ENCODE assay signal across 21 cellular contexts in genomic region chr9:91886433-91887031, GRCh38.
A peak's percentile ranks its signal among the peaks of the same experiment; 100 is the strongest.
DNase-seq lines count a peak whose midpoint lies in the region; ATAC-seq and TF ChIP-seq lines count a peak whose summit lies in the region.
"Had no signal": no experiment of that assay in that cellular context is flagged by ENCODE, and none has a peak within 500 bp of the region (broad histone marks: within the 10 kb centered on the region; RNA-seq: fewer than 3 reads in every experiment).

No MANE protein-coding gene starts in this region.

- H3K27me3 Mint-ChIP-seq in progenitor cell of endocrine pancreas: peaks cover 3% of the 10 kb centered on the region

- H3K4me1 ChIP-seq in HEK293 (ENCODE audit: control insufficient read depth, insufficient read depth, low read length): no peaks in the 10 kb centered on the region
- peaks cover 19% of the 10 kb centered on the region for H3K4me1 ChIP-seq in adipocyte (ENCODE audit: control insufficient read depth, insufficient read depth, low read length)
- peaks cover 23% of the 10 kb centered on the region for H3K4me1 ChIP-seq in iPS-20b (ENCODE audit: insufficient read depth, low read length)

- H3K9me3 ChIP-seq in HEK293 (ENCODE audit: control insufficient read depth, insufficient read depth, low read depth, low read length): no peaks in the 10 kb centered on the region
- H3K9me3 ChIP-seq in adipocyte (ENCODE audit: control insufficient read depth, low read length): no peaks in the 10 kb centered on the region
- H3K9me3 ChIP-seq in iPS-20b (ENCODE audit: insufficient read depth, low read depth, low read length): no peaks in the 10 kb centered on the region
- H3K9me3 ChIP-seq: heart right ventricle had no signal

- TF ChIP-seq CTCF in HEK293 (tag by site-specific recombination; IDR thresholded peaks at IDR 0.05) (no peak), progenitor cell of endocrine pancreas (IDR thresholded peaks at IDR 0.05; ENCODE audit: unreplicated experiment) (no peak)

- H3K9ac ChIP-seq in adipocyte (ENCODE audit: low read length) (peak overlapping the region; percentile 21), iPS-20b (ENCODE audit: low read depth, low read length) (peak overlapping the region; percentile 45)

- H3K4me1 Mint-ChIP-seq in progenitor cell of endocrine pancreas (ENCODE audit: low read depth): peaks cover 39% of the 10 kb centered on the region

- H3K4me3 Mint-ChIP-seq in progenitor cell of endocrine pancreas (ENCODE audit: low read depth): no peak overlapping the region
- H3K4me3 Mint-ChIP-seq: activated CD8-positive, alpha-beta T cell treated with anti-CD3 and anti-CD28 coated beads for 36 hours; activated naive CD8-positive, alpha-beta T cell had no signal

- H3K27ac ChIP-seq in HEK293 (ENCODE audit: extremely low read depth, low read depth, low read length): no peak overlapping the region
- no peak overlapping the region for H3K27ac ChIP-seq in iPS-20b (ENCODE audit: low read length)

- POLR2A ChIA-PET in HEK293 (lab: Yijun Ruan, JAX): interaction anchor here (0.7 kb wide), 1 partner anchor 49 kb away, joined by 8 read pairs; no protein-coding TSS in a partner anchor

- H3K4me3 ChIP-seq in HEK293 (ENCODE audit: low read depth, low read length) (no peak overlapping the region), adipocyte (ENCODE audit: low read length) (no peak overlapping the region), iPS-20b (ENCODE audit: low read length) (peak overlapping the region; percentile 53)
- H3K4me3 ChIP-seq: GM12878, heart right ventricle had no signal

- DNase-seq in adipocyte (ENCODE audit: low read depth): no peak
- DNase-seq in progenitor cell of endocrine pancreas (ENCODE audit: low spot score, unreplicated experiment): no peak
- DNase-seq in activated effector memory CD4-positive, alpha-beta T cell treated with anti-CD3 and anti-CD28 coated beads, Interleukin-2, amount 50 U/mL, for 16 hours: no peak
- no peak for DNase-seq in NCI-H187 (lab: John Stamatoyannopoulos, UW)
- no peak for DNase-seq in ureter (ENCODE audit: low spot score)
- no peak for DNase-seq in left lobe of liver (ENCODE audit: low spot score)
- DNase-seq: activated CD8-positive, alpha-beta T cell treated with anti-CD3 and anti-CD28 coated beads for 36 hours; activated T-cell treated with anti-CD3 and anti-CD28 coated beads, Interleukin-2, amount 50 U/mL, for 48 hours; AML-193; Calu3; heart right ventricle; KG1; left colon; NCI-H1048; posterior cingulate gyrus; stimulated activated CD4-positive, alpha-beta T cell treated with anti-CD3 and anti-CD28 coated beads, Interleukin-4, amount 100 ng/mL, for 4 hours; stimulated activated CD8-positive, alpha-beta memory T cell treated with anti-CD3 and anti-CD28 coated beads, Interleukin-4, amount 100 ng/mL, for 48 hours had no signal

- no peak for ATAC-seq in left lobe of liver
- ATAC-seq: activated CD8-positive, alpha-beta T cell treated with anti-CD3 and anti-CD28 coated beads for 36 hours; GM12878; heart right ventricle; left colon had no signal

- CTCF ChIA-PET in HEK293 (lab: Yijun Ruan, JAX): no interaction called here

- H3K36me3 Mint-ChIP-seq in progenitor cell of endocrine pancreas (ENCODE audit: insufficient read depth): peaks cover 8% of the 10 kb centered on the region
- H3K36me3 Mint-ChIP-seq: activated naive CD8-positive, alpha-beta T cell had no signal

- H3K36me3 ChIP-seq in HEK293 (ENCODE audit: control insufficient read depth in 2 of 2, insufficient read depth in 1 of 2, low read length in 2 of 2): no peaks in the 10 kb centered on the region
- no peaks in the 10 kb centered on the region for H3K36me3 ChIP-seq in adipocyte (ENCODE audit: control insufficient read depth, insufficient read depth, low read length, severe bottlenecking)
- H3K36me3 ChIP-seq in iPS-20b (ENCODE audit: insufficient read depth, low read depth, low read length): no peaks in the 10 kb centered on the region
- H3K36me3 ChIP-seq: heart right ventricle had no signal

- no peaks in the 10 kb centered on the region for H3K9me3 Mint-ChIP-seq in progenitor cell of endocrine pancreas (ENCODE audit: low read depth)
- H3K9me3 Mint-ChIP-seq: activated CD8-positive, alpha-beta T cell treated with anti-CD3 and anti-CD28 coated beads for 36 hours had no signal

- H3K27ac Mint-ChIP-seq in progenitor cell of endocrine pancreas: peak overlapping the region; percentile 37
- H3K27ac Mint-ChIP-seq: activated CD8-positive, alpha-beta T cell treated with anti-CD3 and anti-CD28 coated beads for 36 hours; activated naive CD8-positive, alpha-beta T cell had no signal

- H3K27me3 ChIP-seq in adipocyte (replicated peaks; ENCODE audit: control insufficient read depth, insufficient read depth, low read length): no peaks in the 10 kb centered on the region
- peaks cover 77% of the 10 kb centered on the region for H3K27me3 ChIP-seq in iPS-20b (ENCODE audit: insufficient read depth, low read length)

TF ChIP-seq in HEK293, 187 proteins besides CTCF, POLR2A, EP300 and RAD21:
- peak; percentile 71; the same call in 1 of the 2 replicates for TF ChIP-seq ZFHX2 (tag by site-specific recombination; conservative IDR thresholded peaks at IDR 0.05)
- no peak for TF ChIP-seq ZNF677 (tag by site-specific recombination; IDR thresholded peaks at IDR 0.05)
- no peak for TF ChIP-seq ZBTB49 (tag by site-specific recombination; IDR thresholded peaks at IDR 0.05; ENCODE audit: low read depth)
- peak; percentile 95 for TF ChIP-seq ZIC2 (tag by site-specific recombination; IDR thresholded peaks at IDR 0.05)
- TF ChIP-seq ZNF426 (tag by site-specific recombination; IDR thresholded peaks at IDR 0.05): no peak
- TF ChIP-seq ZNF544 (tag by site-specific recombination; IDR thresholded peaks at IDR 0.05): no peak
- peak; percentile 59; the same call in 1 of the 2 replicates for TF ChIP-seq EGR2 (tag by site-specific recombination; IDR thresholded peaks at IDR 0.05; ENCODE audit: low read depth)
